ENCODE assay signal across 9 cellular contexts in genomic region chr10:90787906-90788491, GRCh38.
DNase-seq lines count a peak whose midpoint lies in the region; ATAC-seq, FAIRE-seq and TF ChIP-seq lines count a peak whose summit lies in the region.
"Had no signal": no experiment of that assay in that cellular context is flagged by ENCODE, and none has a peak within 500 bp of the region (broad histone marks: within the 10 kb centered on the region; RNA-seq: fewer than 3 reads in every experiment).

No MANE protein-coding gene starts in this region.

- H3K27ac ChIP-seq in Peyer's patch (no peak overlapping the region), endothelial cell of umbilical vein (ENCODE audit: insufficient read depth, low read depth, low read length) (no peak overlapping the region), neural cell (ENCODE audit: low read length) (no peak overlapping the region)

- H3K4me3 ChIP-seq in Peyer's patch (no peak overlapping the region), endothelial cell of umbilical vein (replicated peaks in 1 of 3; ENCODE audit: insufficient read depth in 1 of 3, low read depth in 1 of 3, low read length in 3 of 3) (no peak overlapping the region), neural cell (ENCODE audit: low read length) (no peak overlapping the region)

- H3K9me3 ChIP-seq in Peyer's patch (no peaks in the 10 kb centered on the region), endothelial cell of umbilical vein (replicated peaks; ENCODE audit: control insufficient read depth, insufficient read depth, low read length) (no peaks in the 10 kb centered on the region), neural cell (ENCODE audit: low read length) (no peaks in the 10 kb centered on the region)

- H3K79me2 ChIP-seq in endothelial cell of umbilical vein (ENCODE audit: control insufficient read depth, insufficient read depth, low read length) (no peaks in the 10 kb centered on the region), neural cell (replicated peaks; ENCODE audit: insufficient read depth, low read length) (no peaks in the 10 kb centered on the region)

- H3K36me3 ChIP-seq in Peyer's patch: no peaks in the 10 kb centered on the region
- no peaks in the 10 kb centered on the region for H3K36me3 ChIP-seq in endothelial cell of umbilical vein (ENCODE audit: control insufficient read depth in 2 of 2, extremely low read depth in 1 of 2, insufficient read depth in 2 of 2, low read length in 2 of 2)
- no peaks in the 10 kb centered on the region for H3K36me3 ChIP-seq in neural cell (ENCODE audit: insufficient read depth, low read length)

- H3K4me2 ChIP-seq in endothelial cell of umbilical vein (ENCODE audit: insufficient read depth, low read length): no peak overlapping the region
- H3K4me2 ChIP-seq in neural cell (ENCODE audit: low read length): no peak overlapping the region

- TF ChIP-seq RAD21 in neural cell (conservative IDR thresholded peaks at IDR 0.05): peak; percentile 59

- H3K9me1 ChIP-seq in endothelial cell of umbilical vein (replicated peaks; ENCODE audit: control insufficient read depth, extremely low read depth, insufficient read depth, low read length): no peaks in the 10 kb centered on the region

- H3K27me3 ChIP-seq in Peyer's patch: no peaks in the 10 kb centered on the region
- H3K27me3 ChIP-seq in endothelial cell of umbilical vein (ENCODE audit: control insufficient read depth in 2 of 2, insufficient read depth in 2 of 2, low read length in 2 of 2): peaks cover 9 to 26% of the 10 kb centered on the region in 2 experiments
- H3K27me3 ChIP-seq in neural cell (ENCODE audit: insufficient read depth, low read depth, low read length): no peaks in the 10 kb centered on the region

- CTCF ChIA-PET in HEK293T (lab: Yijun Ruan, JAX): interaction anchor here (0.8 to 2.0 kb wide), 8 partner anchors 13 to 995 kb away, joined by 3 to 5 read pairs (median 4); no protein-coding TSS in a partner anchor
- CTCF ChIA-PET in endothelial cell of umbilical vein (lab: Charles Lee): interaction anchor here (0.6 to 3.8 kb wide), 38 partner anchors 10 to 1005 kb away, joined by 3 to 39 read pairs (median 6); partner anchors contain the start of gene RPP30

- intact Hi-C loops in endothelial cell of umbilical vein (cut with micrococcal nuclease): loop anchor here (1.0 to 5.0 kb wide), 4 partner anchors 37 to 995 kb away; no protein-coding TSS in a partner anchor

- H3K9me2 ChIP-seq in neural cell (ENCODE audit: insufficient read depth, low read length): no peaks in the 10 kb centered on the region

- TF ChIP-seq CTCF in Peyer's patch (IDR thresholded peaks at IDR 0.05): peak in 5 of 6 experiments; percentile 2 to 58 (median 53)
- TF ChIP-seq CTCF in endothelial cell of umbilical vein (IDR thresholded peaks at IDR 0.05; ENCODE audit: extremely low read depth in 1 of 2, insufficient read depth in 1 of 2, low read depth in 1 of 2, low read length in 2 of 2): peak; percentile 72 to 78
- TF ChIP-seq CTCF in neural cell (IDR thresholded peaks at IDR 0.05; ENCODE audit: poor library complexity, severe bottlenecking): peak; percentile 60

- TF ChIP-seq POLR2A in Peyer's patch (IDR thresholded peaks at IDR 0.05): no peak
- TF ChIP-seq POLR2A in endothelial cell of umbilical vein (IDR thresholded peaks at IDR 0.05; ENCODE audit: low read depth, low read length): no peak

- no peaks in the 10 kb centered on the region for H3K4me1 ChIP-seq in Peyer's patch
- no peaks in the 10 kb centered on the region for H3K4me1 ChIP-seq in endothelial cell of umbilical vein (ENCODE audit: control insufficient read depth, extremely low read depth, insufficient read depth, low read length)

- FAIRE-seq in endothelial cell of umbilical vein (lab: Jason Lieb, UNC): no peak

- dilution Hi-C loops in endothelial cell of umbilical vein (cut with MboI; ENCODE audit: extremely low pct_ligation_motif_present, low sequenced_read_pairs): no loop called here

- no peaks in the 10 kb centered on the region for H3F3A ChIP-seq in neural cell (ENCODE audit: insufficient read depth, low read length, poor library complexity, severe bottlenecking)

- no peak for TF ChIP-seq EP300 in neural cell (conservative IDR thresholded peaks at IDR 0.05; ENCODE audit: poor library complexity, severe bottlenecking)

- POLR2A ChIA-PET in HEK293T (lab: Yijun Ruan, JAX): no interaction called here
- POLR2A ChIA-PET in endothelial cell of umbilical vein (lab: Charles Lee): no interaction called here

- H2AFZ ChIP-seq in endothelial cell of umbilical vein (ENCODE audit: low read depth, low read length) (no peak overlapping the region), neural cell (ENCODE audit: low read depth, low read length) (no peak overlapping the region)

- peak; percentile 52 for DNase-seq in D341Med (ENCODE audit: low spot score)
- DNase-seq in HEK293T (ENCODE audit: extremely low spot score): peak; percentile 50
- peak in 1 of 3 donors; percentile 54 for DNase-seq in Peyer's patch
- peak; percentile 47 for DNase-seq in endothelial cell of umbilical vein (ENCODE audit: low read depth, low spot score)
- no peak for DNase-seq in NCI-H2029 treated with DMSO at 0.1 percent for 48 hours (lab: John Stamatoyannopoulos, UW)
- DNase-seq in NCI-H226: no peak
- DNase-seq: activated B cell treated with CpG ODN at 0.5 μM for 24 hours had no signal

- no peak for ATAC-seq in GM18870 (IDR thresholded peaks at IDR 0.05; ENCODE audit: unreplicated experiment)

- H3K9ac ChIP-seq in endothelial cell of umbilical vein (replicated peaks; ENCODE audit: extremely low read depth, insufficient read depth, low read length) (no peak overlapping the region), neural cell (ENCODE audit: low read length) (no peak overlapping the region)

- BruUV-seq in endothelial cell of umbilical vein (replicated peaks; lab: Mats Ljungman, UMichigan): no TSS peak

- H4K20me1 ChIP-seq in endothelial cell of umbilical vein (replicated peaks; ENCODE audit: control insufficient read depth, extremely low read depth, insufficient read depth, low read length): no peaks in the 10 kb centered on the region
- H4K20me1 ChIP-seq in neural cell (ENCODE audit: insufficient read depth): no peaks in the 10 kb centered on the region

TF ChIP-seq in HEK293T, 16 proteins besides CTCF, POLR2A, EP300 and RAD21:
- TF ChIP-seq ARNT (IDR thresholded peaks at IDR 0.05) (no peak), L3MBTL2 (conservative IDR thresholded peaks at IDR 0.05) (no peak), FOXK2 (IDR thresholded peaks at IDR 0.05) (no peak)

TF ChIP-seq in endothelial cell of umbilical vein, 7 proteins besides CTCF, POLR2A, EP300 and RAD21:
- no peak for TF ChIP-seq GATA2 (IDR thresholded peaks at IDR 0.05; ENCODE audit: insufficient read depth, insufficient read length, low read depth, low read length)
- TF ChIP-seq JUN (IDR thresholded peaks at IDR 0.05; ENCODE audit: borderline replicate concordance, insufficient read depth, insufficient read length, low read depth): no peak
- no peak for TF ChIP-seq EZH2 (IDR thresholded peaks at IDR 0.05; ENCODE audit: borderline replicate concordance, low read depth, low read length, severe bottlenecking)
- no peak for TF ChIP-seq MYC (IDR thresholded peaks at IDR 0.05; ENCODE audit: low read depth, low read length)
- TF ChIP-seq MAX (IDR thresholded peaks at IDR 0.05; ENCODE audit: insufficient read depth, insufficient read length): no peak
- TF ChIP-seq FOS (IDR thresholded peaks at IDR 0.05; ENCODE audit: borderline replicate concordance, insufficient read depth, low read length): no peak
- no peak for TF ChIP-seq POLR2AphosphoS5 (IDR thresholded peaks at IDR 0.05; ENCODE audit: insufficient read depth, low read depth, low read length)
TF ChIP-seq in endothelial cell of umbilical vein: peak in this region for 0.

TF ChIP-seq in neural cell, 6 proteins besides CTCF, POLR2A, EP300 and RAD21:
- TF ChIP-seq TAF1 (IDR thresholded peaks at IDR 0.05; ENCODE audit: low read depth) (no peak), SMC3 (conservative IDR thresholded peaks at IDR 0.05; ENCODE audit: poor library complexity) (peak; percentile 59), POLR2AphosphoS5 (IDR thresholded peaks at IDR 0.05) (no peak), MXI1 (conservative IDR thresholded peaks at IDR 0.05; ENCODE audit: poor library complexity, severe bottlenecking) (no peak)

Comparison
In these comparisons a context has a peak if more than half of its experiments do, and no peak if none do; other contexts are left out.
1. DNase-seq: peak in D341Med (single experiment), HEK293T (single experiment) and endothelial cell of umbilical vein (single experiment); none in NCI-H2029 treated with DMSO at 0.1 percent for 48 hours (single experiment) and NCI-H226 (single experiment).
2. Peak in every context shown above with its lines, with median percentiles within 50 percentile points of each other: CTCF ChIP-seq.